Comparison of ENCODE assay signal across 15 cellular contexts in the genomic region with DNA sequence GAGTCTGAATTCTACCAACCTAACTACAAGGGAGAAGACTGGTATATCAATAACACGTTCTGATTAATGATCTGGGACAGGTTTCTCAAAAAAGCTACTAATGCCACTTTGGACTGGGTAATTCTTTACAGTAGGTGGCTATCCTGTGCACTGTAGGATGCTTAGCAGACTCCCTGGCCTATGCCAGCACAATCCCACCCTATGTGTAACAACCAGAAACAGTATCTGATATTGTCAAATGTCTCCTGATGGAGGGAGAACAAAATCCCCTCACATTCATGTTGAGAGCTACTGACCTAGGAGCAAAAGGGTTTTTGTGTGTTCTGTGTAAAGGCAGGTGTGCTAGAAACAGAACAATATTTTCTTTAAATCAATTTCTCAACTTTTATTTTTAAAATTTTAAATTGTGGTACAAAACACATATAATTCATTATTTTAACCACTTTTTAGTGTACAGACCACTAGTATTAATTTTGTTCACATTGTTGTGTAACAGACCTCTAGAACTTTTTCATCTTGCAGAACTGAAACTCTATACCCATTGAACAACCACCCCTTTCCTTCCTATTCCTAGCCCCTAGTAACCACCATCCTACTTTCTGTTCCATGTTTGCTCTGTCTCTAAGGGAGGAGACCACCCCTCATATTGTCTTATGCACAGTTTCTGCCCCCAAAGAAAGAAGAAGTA. TPM values are rescaled to one million over a fixed set of nuclear protein-coding genes. Genes with fewer than 3 reads are reported as not detected.
DNase-seq lines count a peak whose midpoint lies in the region; ATAC-seq, FAIRE-seq and TF ChIP-seq lines count a peak whose summit lies in the region.
"Had no signal": no experiment of that assay in that cellular context is flagged by ENCODE, and none has a peak within 500 bp of the region (broad histone marks: within the 10 kb centered on the region; RNA-seq: fewer than 3 reads in every experiment).

No MANE protein-coding gene starts in this region.

- intact Hi-C loops in K562 (cut with micrococcal nuclease): no loop called here

- FAIRE-seq in K562 (lab: Jason Lieb, UNC): no peak
- FAIRE-seq: TTC549 had no signal

- no peak overlapping the region for H3K4me3 ChIP-seq in K562
- H3K4me3 ChIP-seq: neural progenitor cell had no signal

- H3K27me3 ChIP-seq in K562 (ENCODE audit: control insufficient read depth in 2 of 2, insufficient read depth in 2 of 2, low read length in 2 of 2): no peaks in the 10 kb centered on the region
- H3K27me3 ChIP-seq: foreskin keratinocyte, neural progenitor cell had no signal

- TF ChIP-seq POLR2A in K562 (conservative IDR thresholded peaks at IDR 0.05): no peak

- H3K9me3 ChIP-seq in K562 (replicated peaks; ENCODE audit: control insufficient read depth, insufficient read depth, low read depth, low read length): peaks cover 3% of the 10 kb centered on the region; the same call in 1 of the 2 replicates

- no peaks in the 10 kb centered on the region for H3K9me1 ChIP-seq in K562 (ENCODE audit: control insufficient read depth, insufficient read depth, low read length)

- DNase-seq in K562 (ENCODE audit: extremely low read depth in 1 of 4, low spot score in 3 of 4): no peak
- peak; percentile 17 for DNase-seq in superior temporal gyrus (ENCODE audit: extremely low spot score)
- no peak for DNase-seq in AML-193 (lab: John Stamatoyannopoulos, UW)
- no peak for DNase-seq in HUDEP-2 (lab: John Stamatoyannopoulos, UW; ENCODE audit: unreplicated experiment in 76 of 76)
- DNase-seq in dedifferentiated amniotic fluid mesenchymal stem cell (ENCODE audit: extremely low spot score): no peak
- DNase-seq: activated naive CD8-positive, alpha-beta T cell treated with anti-CD3 and anti-CD28 coated beads, Interleukin-2, amount 50 U/mL, for 24 hours; Calu3; cortex of kidney; foreskin keratinocyte; IMR-90; NCI-H2029 treated with DMSO at 0.1 percent for 48 hours had no signal

- peak overlapping the region in 1 of 2 experiments; percentile 28; a peak in 1 of 4 replicates for H3K9ac ChIP-seq in K562 (ENCODE audit: insufficient read depth in 1 of 2, low read depth in 2 of 2, low read length in 2 of 2)
- H3K9ac ChIP-seq: neural progenitor cell had no signal

- CTCF ChIA-PET in K562 (lab: Yijun Ruan, JAX; ENCODE audit: low intra/inter-chr PET ratio): no interaction called here

- no peak for TF ChIP-seq RAD21 in K562 (CRISPR knock-in tag; conservative IDR thresholded peaks at IDR 0.05 in 1 of 2, IDR thresholded peaks at IDR 0.05 in 1 of 2)

- ATAC-seq in GM19395 (IDR thresholded peaks at IDR 0.05; ENCODE audit: unreplicated experiment) (peak; percentile 79), HG03354 (IDR thresholded peaks at IDR 0.05; ENCODE audit: poor library complexity, severe bottlenecking, unreplicated experiment) (peak; percentile 78), K562 (peak; percentile 60)
- ATAC-seq: activated naive CD8-positive, alpha-beta T cell treated with anti-CD3 and anti-CD28 coated beads, Interleukin-2, amount 50 U/mL, for 24 hours; foreskin keratinocyte had no signal

- H3K4me1 ChIP-seq in K562 (replicated peaks in 1 of 2; ENCODE audit: control insufficient read depth in 2 of 2, insufficient read depth in 2 of 2, low read length in 2 of 2): peaks cover 3 to 23% of the 10 kb centered on the region in 2 experiments; a peak in 2 of 5 replicates
- H3K4me1 ChIP-seq: foreskin keratinocyte had no signal

- H2AFZ ChIP-seq in K562 (ENCODE audit: low read depth, low read length): no peak overlapping the region

- POLR2A ChIA-PET in K562 (lab: Yijun Ruan, JAX): interaction anchor here (0.9 kb wide), 1 partner anchor 10 kb away, joined by 4 read pairs; no protein-coding TSS in a partner anchor

- no peaks in the 10 kb centered on the region for H4K20me1 ChIP-seq in K562 (replicated peaks; ENCODE audit: control insufficient read depth, insufficient read depth, low read length)

- no peak for TF ChIP-seq EP300 in K562 (IDR thresholded peaks at IDR 0.05; ENCODE audit: low read length)

- H3K79me2 ChIP-seq in K562 (ENCODE audit: control insufficient read depth, insufficient read depth, low read length): no peaks in the 10 kb centered on the region

- BruUV-seq in K562 (replicated peaks; lab: Mats Ljungman, UMichigan): no TSS peak

- H3K4me2 ChIP-seq in K562 (ENCODE audit: insufficient read depth, low read length): peak overlapping the region; percentile 49; the same call in 1 of the 2 replicates

- WGBS in K562 (ENCODE audit: insufficient coverage, low coverage, missing lambda C conversion rate): 7% methylated on average over 1 of the region's 1 CpG

- in situ Hi-C loops in K562 (cut with MboI): no loop called here

- no peak for TF ChIP-seq CTCF in K562 (IDR thresholded peaks at IDR 0.05 in 2 of 3, conservative IDR thresholded peaks at IDR 0.05 in 1 of 3; ENCODE audit: insufficient read depth in 2 of 3, low read depth in 1 of 3, low read length in 3 of 3)

- H3K27ac ChIP-seq in K562 (ENCODE audit: extremely low read depth, low read depth, low read length): peak overlapping the region; percentile 56; the same call in 2 of the 3 replicates
- H3K27ac ChIP-seq: foreskin keratinocyte had no signal

- H3K36me3 ChIP-seq in K562 (ENCODE audit: control insufficient read depth, insufficient read depth, low read length): no peaks in the 10 kb centered on the region
- H3K36me3 ChIP-seq: neural progenitor cell had no signal

TF ChIP-seq in K562, 482 proteins besides CTCF, POLR2A, EP300 and RAD21:
- no peak for TF ChIP-seq CHD4 (IDR thresholded peaks at IDR 0.05; ENCODE audit: insufficient read depth, insufficient replicate concordance, low read depth, low read length, poor library complexity, severe bottlenecking)
- no peak for TF ChIP-seq HLTF (IDR thresholded peaks at IDR 0.05)
- peak; percentile 9; the same call in 1 of the 2 replicates for TF ChIP-seq RFX1 (IDR thresholded peaks at IDR 0.05)

RNA-seq across cellular contexts. Expression of gene MS4A6A, which starts 2.1 kb away (rescaled TPM):
- total RNA-seq in K562 (2011; cell fraction: chromatin; rRNA removed; ENCODE audit: low replicate concordance): 0.35 TPM in 1 of 2 replicates, not detected in the other
- total RNA-seq in K562 (2011; cell fraction: nucleolus; rRNA removed): 0.33 and 0.53 TPM in 2 replicates
- not detected in 2 replicates for total RNA-seq in K562 (2011; cell fraction: nucleoplasm; rRNA removed)
- 1.7 and 2.0 TPM in 2 replicates for total RNA-seq in K562 (2014; rRNA removed)
- 3.3 and 3.4 TPM in 2 replicates for total RNA-seq in K562 (2014; rRNA removed; fragmentation: Illumina TruSeq; extraction: Trizol)
- total RNA-seq in K562 (2015; rRNA removed; fragmentation: Illumina TruSeq; extraction: Trizol): 9.1 and 9.5 TPM in 2 replicates
- total RNA-seq in K562 (2021): 1.7 and 3.4 TPM in 2 replicates
- 0.57 and 25.1 TPM in 2 replicates for polyA plus RNA-seq in K562 (2011; rRNA removed)
- 0.06 and 11.1 TPM in 2 replicates for polyA plus RNA-seq in K562 (2011; cell fraction: cytosol; rRNA removed)
- 0.13 and 26.4 TPM in 2 replicates for polyA plus RNA-seq in K562 (2011; cell fraction: nucleus; rRNA removed)
- polyA plus RNA-seq in K562 (2012): 1.9 and 7.6 TPM in 2 replicates
- polyA plus RNA-seq in K562 (2014; fragmentation: Illumina TruSeq; extraction: Trizol): 4.3 and 5.6 TPM in 2 replicates
- 1 to 10 TPM; 5.5 to 5.8 TPM for polyA plus RNA-seq in K562 (2014; fragmentation: Nextera tagmentation; extraction: Ambion mirVana)
- 4.2 and 4.7 TPM in 2 replicates for polyA plus RNA-seq in K562 (2014; rRNA removed)
- polyA minus RNA-seq in K562 (2011; rRNA and poly(A)+ RNA removed): 12.9 TPM in 1 of 2 replicates, not detected in the other
- 5.4 TPM in 1 of 2 replicates, not detected in the other for polyA minus RNA-seq in K562 (2011; cell fraction: cytosol; rRNA and poly(A)+ RNA removed)
- 16.8 TPM in 1 of 2 replicates, not detected in the other for polyA minus RNA-seq in K562 (2011; cell fraction: nucleus; rRNA and poly(A)+ RNA removed)
- total RNA-seq: Calu3, foreskin keratinocyte, IMR-90 had no signal
- polyA plus RNA-seq: foreskin keratinocyte, IMR-90 had no signal

RNA-seq across cellular contexts. Expression of gene MS4A4E, which starts 58.0 kb away (rescaled TPM):
- total RNA-seq in K562 (2011; cell fraction: chromatin; rRNA removed; ENCODE audit: low replicate concordance): not detected in 2 replicates
- not detected in 2 replicates for total RNA-seq in K562 (2011; cell fraction: nucleolus; rRNA removed)
- not detected in 2 replicates for total RNA-seq in K562 (2011; cell fraction: nucleoplasm; rRNA removed)
- total RNA-seq in K562 (2014; rRNA removed) (0.24 and 0.36 TPM in 2 replicates), K562 (2014; rRNA removed; fragmentation: Illumina TruSeq; extraction: Trizol) (0.32 TPM in 1 of 2 replicates, not detected in the other), K562 (2015; rRNA removed; fragmentation: Illumina TruSeq; extraction: Trizol) (0.65 and 0.87 TPM in 2 replicates), K562 (2021) (0.33 TPM in 1 of 2 replicates, not detected in the other)
- polyA plus RNA-seq in K562 (2011; rRNA removed) (0.27 TPM in 1 of 2 replicates, not detected in the other), K562 (2014; fragmentation: Illumina TruSeq; extraction: Trizol) (0.14 and 0.36 TPM in 2 replicates), K562 (2014; fragmentation: Nextera tagmentation; extraction: Ambion mirVana) (under 1 TPM; 0.11 to 0.22 TPM), K562 (2014; rRNA removed) (0.27 and 0.81 TPM in 2 replicates)
- polyA plus RNA-seq in K562 (2011; cell fraction: cytosol; rRNA removed): not detected in 2 replicates
- 0.16 and 1.2 TPM in 2 replicates for polyA plus RNA-seq in K562 (2011; cell fraction: nucleus; rRNA removed)
- polyA plus RNA-seq in K562 (2012): 0.61 and 1.3 TPM in 2 replicates
- 0.84 TPM in 1 of 2 replicates, not detected in the other for polyA minus RNA-seq in K562 (2011; rRNA and poly(A)+ RNA removed)
- not detected in 2 replicates for polyA minus RNA-seq in K562 (2011; cell fraction: cytosol; rRNA and poly(A)+ RNA removed)
- 2.4 TPM in 1 of 2 replicates, not detected in the other for polyA minus RNA-seq in K562 (2011; cell fraction: nucleus; rRNA and poly(A)+ RNA removed)
- total RNA-seq: Calu3, foreskin keratinocyte, IMR-90 had no signal
- polyA plus RNA-seq: foreskin keratinocyte, IMR-90 had no signal
